In genomic region chr5:174045470-174046025, GRCh38 we compare ENCODE assay signal across 1 cellular context.
A peak's percentile ranks its signal among the peaks of the same experiment; 100 is the strongest.
TF ChIP-seq lines count a peak whose summit lies in the region.

NSG2 (plus strand) TSS chr5:174045706; CDS start chr5:174046756, 1,050 bp downstream.

TF ChIP-seq in HepG2, 621 proteins besides CTCF, POLR2A, EP300 and RAD21 (continued from another document):
- TF ChIP-seq NR2F6 (IDR thresholded peaks at IDR 0.05): no peak
- peak; percentile 39; the same call in 1 of the 2 replicates for TF ChIP-seq NR2F6 (CRISPR knock-in tag; IDR thresholded peaks at IDR 0.05)
- peak; percentile 42; the same call in 1 of the 2 replicates for TF ChIP-seq ZNF281 (CRISPR knock-in tag; IDR thresholded peaks at IDR 0.05; ENCODE audit: borderline replicate concordance)
- peak; percentile 32; the same call in 1 of the 2 replicates for TF ChIP-seq TFAP4 (IDR thresholded peaks at IDR 0.05; ENCODE audit: borderline replicate concordance, low read depth)
- TF ChIP-seq XRCC5 (optimal IDR thresholded peaks at IDR 0.05; ENCODE audit: low read length): peak; percentile 92
- 0 out of 2 replicates have a peak, but pooled peaks have one; percentile 54 for TF ChIP-seq ZSCAN9 (CRISPR knock-in tag; IDR thresholded peaks at IDR 0.05; ENCODE audit: borderline replicate concordance)
- TF ChIP-seq HINFP (CRISPR knock-in tag; IDR thresholded peaks at IDR 0.05; ENCODE audit: low read depth): peak; percentile 55; the same call in 1 of the 2 replicates
- TF ChIP-seq TOE1 (CRISPR knock-in tag; IDR thresholded peaks at IDR 0.05): no peak
- TF ChIP-seq, protein P1, sequence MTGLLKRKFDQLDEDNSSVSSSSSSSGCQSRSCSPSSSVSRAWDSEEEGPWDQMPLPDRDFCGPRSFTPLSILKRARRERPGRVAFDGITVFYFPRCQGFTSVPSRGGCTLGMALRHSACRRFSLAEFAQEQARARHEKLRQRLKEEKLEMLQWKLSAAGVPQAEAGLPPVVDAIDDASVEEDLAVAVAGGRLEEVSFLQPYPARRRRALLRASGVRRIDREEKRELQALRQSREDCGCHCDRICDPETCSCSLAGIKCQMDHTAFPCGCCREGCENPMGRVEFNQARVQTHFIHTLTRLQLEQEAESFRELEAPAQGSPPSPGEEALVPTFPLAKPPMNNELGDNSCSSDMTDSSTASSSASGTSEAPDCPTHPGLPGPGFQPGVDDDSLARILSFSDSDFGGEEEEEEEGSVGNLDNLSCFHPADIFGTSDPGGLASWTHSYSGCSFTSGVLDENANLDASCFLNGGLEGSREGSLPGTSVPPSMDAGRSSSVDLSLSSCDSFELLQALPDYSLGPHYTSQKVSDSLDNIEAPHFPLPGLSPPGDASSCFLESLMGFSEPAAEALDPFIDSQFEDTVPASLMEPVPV (CRISPR knock-in tag; IDR thresholded peaks at IDR 0.05): peak; percentile 75; the same call in 1 of the 2 replicates
- no peak; the same call in 1 of the 2 replicates for TF ChIP-seq FOXA3 (CRISPR knock-in tag; IDR thresholded peaks at IDR 0.05)
- TF ChIP-seq ZNF563 (CRISPR knock-in tag; IDR thresholded peaks at IDR 0.05): peak; percentile 79; the same call in 1 of the 2 replicates
- no peak for TF ChIP-seq ZMYM2 (CRISPR knock-in tag; IDR thresholded peaks at IDR 0.05)
- peak; percentile 48; the same call in 1 of the 2 replicates for TF ChIP-seq ZNF768 (CRISPR knock-in tag; IDR thresholded peaks at IDR 0.05)
- TF ChIP-seq NR2F2 (IDR thresholded peaks at IDR 0.05; ENCODE audit: borderline replicate concordance, low read depth): no peak
- TF ChIP-seq ZMYM3 (CRISPR knock-in tag; IDR thresholded peaks at IDR 0.05): no peak
- no peak for TF ChIP-seq ZHX1 (CRISPR knock-in tag; IDR thresholded peaks at IDR 0.05; ENCODE audit: low read depth)
- TF ChIP-seq SIN3A (IDR thresholded peaks at IDR 0.05; ENCODE audit: borderline replicate concordance, low read depth, low read length): 0 out of 2 replicates have a peak, but pooled peaks have one; percentile 41
- TF ChIP-seq, protein P2, sequence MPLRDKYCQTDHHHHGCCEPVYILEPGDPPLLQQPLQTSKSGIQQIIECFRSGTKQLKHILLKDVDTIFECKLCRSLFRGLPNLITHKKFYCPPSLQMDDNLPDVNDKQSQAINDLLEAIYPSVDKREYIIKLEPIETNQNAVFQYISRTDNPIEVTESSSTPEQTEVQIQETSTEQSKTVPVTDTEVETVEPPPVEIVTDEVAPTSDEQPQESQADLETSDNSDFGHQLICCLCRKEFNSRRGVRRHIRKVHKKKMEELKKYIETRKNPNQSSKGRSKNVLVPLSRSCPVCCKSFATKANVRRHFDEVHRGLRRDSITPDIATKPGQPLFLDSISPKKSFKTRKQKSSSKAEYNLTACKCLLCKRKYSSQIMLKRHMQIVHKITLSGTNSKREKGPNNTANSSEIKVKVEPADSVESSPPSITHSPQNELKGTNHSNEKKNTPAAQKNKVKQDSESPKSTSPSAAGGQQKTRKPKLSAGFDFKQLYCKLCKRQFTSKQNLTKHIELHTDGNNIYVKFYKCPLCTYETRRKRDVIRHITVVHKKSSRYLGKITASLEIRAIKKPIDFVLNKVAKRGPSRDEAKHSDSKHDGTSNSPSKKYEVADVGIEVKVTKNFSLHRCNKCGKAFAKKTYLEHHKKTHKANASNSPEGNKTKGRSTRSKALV (CRISPR knock-in tag; IDR thresholded peaks at IDR 0.05): no peak
- TF ChIP-seq ZBTB38 (CRISPR knock-in tag; IDR thresholded peaks at IDR 0.05): peak; percentile 61; the same call in 1 of the 2 replicates
- TF ChIP-seq ZBTB21 (CRISPR knock-in tag; IDR thresholded peaks at IDR 0.05): no peak
- peak; percentile 73 for TF ChIP-seq ERF (CRISPR knock-in tag; IDR thresholded peaks at IDR 0.05)
- peak; percentile 89 for TF ChIP-seq HES4 (CRISPR knock-in tag; IDR thresholded peaks at IDR 0.05; ENCODE audit: borderline replicate concordance)
- no peak for TF ChIP-seq U2AF1 (optimal IDR thresholded peaks at IDR 0.05; ENCODE audit: low read depth, low read length)
- TF ChIP-seq ZNF24 (IDR thresholded peaks at IDR 0.05): no peak
- TF ChIP-seq ZFAT (CRISPR knock-in tag; conservative IDR thresholded peaks at IDR 0.05): no peak
- no peak for TF ChIP-seq ZNF7 (CRISPR knock-in tag; IDR thresholded peaks at IDR 0.05)
- TF ChIP-seq MAFK (conservative IDR thresholded peaks at IDR 0.05 in 1 of 2, IDR thresholded peaks at IDR 0.05 in 1 of 2; ENCODE audit: low read length in 2 of 2): no peak
- no peak for TF ChIP-seq SRSF4 (IDR thresholded peaks at IDR 0.05; ENCODE audit: low read depth, low read length, poor library complexity, severe bottlenecking)
